8 cellular contexts compared by ENCODE assay signal in the genomic region with DNA sequence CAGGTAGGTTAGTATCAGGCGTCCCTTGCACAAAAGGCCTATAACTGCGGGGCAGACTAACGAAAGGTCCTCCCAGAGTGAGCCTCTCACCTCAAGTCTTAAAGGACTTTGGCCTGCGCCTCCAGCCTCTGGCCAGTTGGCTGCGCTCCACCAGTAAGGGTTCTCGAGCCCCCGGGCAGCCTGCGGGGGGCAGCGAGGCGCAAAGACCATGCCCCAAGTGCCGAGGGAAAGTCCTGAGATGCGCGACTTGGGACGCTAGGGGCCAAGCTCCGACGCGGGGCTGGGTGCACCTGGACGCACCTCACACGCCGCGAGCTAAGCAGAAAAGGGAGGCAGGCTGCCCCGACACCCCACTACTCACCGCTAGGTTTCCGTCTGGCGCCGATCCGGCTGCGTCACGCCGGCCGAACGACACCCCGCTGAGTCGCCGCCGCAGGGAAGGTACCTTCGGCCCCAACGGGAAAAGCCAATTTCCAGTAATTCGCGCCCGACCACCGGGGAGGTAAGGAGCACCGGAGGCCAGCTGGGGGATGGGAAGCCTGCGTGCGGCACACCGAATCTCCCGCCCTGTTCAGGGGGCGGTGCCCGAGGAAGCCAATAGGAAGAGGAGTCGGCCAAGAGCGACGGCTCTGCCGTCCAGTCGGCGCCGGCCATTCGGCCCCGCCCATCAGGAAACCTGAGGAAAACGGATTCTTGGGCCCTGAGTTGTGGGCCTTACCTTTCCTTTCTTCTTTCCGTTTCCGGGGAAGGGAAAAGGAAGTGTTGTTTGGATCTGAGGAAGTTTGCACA.
DNase-seq lines count a peak whose midpoint lies in the region; ATAC-seq lines count a peak whose summit lies in the region.

Gene ORC2, minus strand, starts transcription at position 532 of the 789 bp plus-strand sequence. CDS start 5,537 bp downstream, outside the sequence.

- H3K9me3 Mint-ChIP-seq in central memory CD8-positive, alpha-beta T cell: no peaks in the 10 kb centered on the region

- no peaks in the 10 kb centered on the region for H3K27me3 Mint-ChIP-seq in central memory CD8-positive, alpha-beta T cell

- ATAC-seq in GM19025 (IDR thresholded peaks at IDR 0.05; ENCODE audit: low read depth, unreplicated experiment): peak; percentile 91
- ATAC-seq in HG03342 (IDR thresholded peaks at IDR 0.05; ENCODE audit: unreplicated experiment): peak; percentile 91
- ATAC-seq in central memory CD8-positive, alpha-beta T cell (replicated peaks; ENCODE audit: extremely low read depth, poor library complexity, severe bottlenecking): peak; percentile 94

- peaks cover 41% of the 10 kb centered on the region for H3K4me1 Mint-ChIP-seq in central memory CD8-positive, alpha-beta T cell

- H3K36me3 Mint-ChIP-seq in central memory CD8-positive, alpha-beta T cell (ENCODE audit: insufficient read depth): peaks cover 20% of the 10 kb centered on the region

- peak; percentile 99 for DNase-seq in AG20443 (ENCODE audit: low spot score)
- peak; percentile 94 for DNase-seq in NCI-H345 treated with DMSO at 0.1 percent for 48 hours (lab: John Stamatoyannopoulos, UW; ENCODE audit: unreplicated experiment)
- DNase-seq in activated CD4-positive, CD25-positive, alpha-beta regulatory T cell (lab: John Stamatoyannopoulos, UW): peak; percentile 83 to 89 (median 86)
- DNase-seq in central memory CD8-positive, alpha-beta T cell (ENCODE audit: low spot score in 2 of 2): peak; percentile 89
- peak; percentile 93 for DNase-seq in iris pigment epithelial cell (ENCODE audit: low read depth)
- DNase-seq in stimulated activated CD4-positive, alpha-beta T cell treated with anti-CD3 and anti-CD28 coated beads, Interleukin-12 subunit alpha, Interleukin-12 subunit beta, amount 100 ng/mL, for 24 hours (ENCODE audit: low read depth in 2 of 2): peak; percentile 86 to 90

- peak within 1 kb of the TSS; percentile 97 for H3K27ac Mint-ChIP-seq in central memory CD8-positive, alpha-beta T cell (ENCODE audit: low read depth)

- H3K4me3 Mint-ChIP-seq in central memory CD8-positive, alpha-beta T cell: peak within 1 kb of the TSS; percentile 98

Comparison
In these comparisons a context has a peak if more than half of its experiments do, and no peak if none do; other contexts are left out.
1. Peak in every context shown above with its lines: DNase-seq and ATAC-seq.